Comparison of ENCODE assay signal across 21 cellular contexts in genomic region chr14:61225304-61225703, GRCh38.
"Had no signal": no experiment of that assay in that cellular context is flagged by ENCODE, and none has a peak within 500 bp of the region (broad histone marks: within the 10 kb centered on the region; RNA-seq: fewer than 3 reads in every experiment).

No MANE protein-coding gene starts in this region.

- DNase-seq: activated CD4-positive, alpha-beta T cell treated with anti-CD3 and anti-CD28 coated beads, Interleukin-2, amount 50 U/mL, for 48 hours; activated naive CD4-positive, alpha-beta T cell treated with anti-CD3 and anti-CD28 coated beads for 36 hours; activated naive CD8-positive, alpha-beta T cell treated with anti-CD3 and anti-CD28 coated beads, Interleukin-2, amount 10 ng/mL, durations not matched to agents 7 days and 5 days; activated T-cell treated with anti-CD3 and anti-CD28 coated beads, Interleukin-2, amount 50 U/mL, for 48 hours; cerebellar nuclear complex; effector CD4-positive, alpha-beta T cell; erythroblast; foreskin fibroblast; heart right ventricle; kidney; naive thymus-derived CD8-positive, alpha-beta T cell; ovary; right lobe of liver; small intestine; stimulated activated CD4-positive, alpha-beta T cell treated with anti-CD3 and anti-CD28 coated beads, Interleukin-2, amount 100 ng/mL, for 24 hours; stomach; T1000; trophoblast cell had no signal

- H3K36me3 ChIP-seq: heart right ventricle, ovary, right lobe of liver, stomach had no signal

- ATAC-seq: heart right ventricle; left lobe of liver; naive thymus-derived CD8-positive, alpha-beta T cell; right lobe of liver; stimulated activated effector memory CD8-positive, alpha-beta T cell treated with anti-CD3 and anti-CD28 coated beads, Interleukin-12 subunit alpha, Interleukin-12 subunit beta, amount 100 ng/mL, for 72 hours; WTC11 had no signal

- H3K4me3 ChIP-seq: heart right ventricle, ovary, right lobe of liver, stomach had no signal

- H3K27ac ChIP-seq: ovary, right lobe of liver, stomach had no signal

- H3K9me3 ChIP-seq: heart right ventricle, ovary, right lobe of liver, stomach had no signal

- H3K27me3 ChIP-seq: ovary, right lobe of liver, stomach had no signal

- H3K4me1 ChIP-seq: right lobe of liver had no signal
